ENCODE assay signal across 8 cellular contexts in the genomic region with DNA sequence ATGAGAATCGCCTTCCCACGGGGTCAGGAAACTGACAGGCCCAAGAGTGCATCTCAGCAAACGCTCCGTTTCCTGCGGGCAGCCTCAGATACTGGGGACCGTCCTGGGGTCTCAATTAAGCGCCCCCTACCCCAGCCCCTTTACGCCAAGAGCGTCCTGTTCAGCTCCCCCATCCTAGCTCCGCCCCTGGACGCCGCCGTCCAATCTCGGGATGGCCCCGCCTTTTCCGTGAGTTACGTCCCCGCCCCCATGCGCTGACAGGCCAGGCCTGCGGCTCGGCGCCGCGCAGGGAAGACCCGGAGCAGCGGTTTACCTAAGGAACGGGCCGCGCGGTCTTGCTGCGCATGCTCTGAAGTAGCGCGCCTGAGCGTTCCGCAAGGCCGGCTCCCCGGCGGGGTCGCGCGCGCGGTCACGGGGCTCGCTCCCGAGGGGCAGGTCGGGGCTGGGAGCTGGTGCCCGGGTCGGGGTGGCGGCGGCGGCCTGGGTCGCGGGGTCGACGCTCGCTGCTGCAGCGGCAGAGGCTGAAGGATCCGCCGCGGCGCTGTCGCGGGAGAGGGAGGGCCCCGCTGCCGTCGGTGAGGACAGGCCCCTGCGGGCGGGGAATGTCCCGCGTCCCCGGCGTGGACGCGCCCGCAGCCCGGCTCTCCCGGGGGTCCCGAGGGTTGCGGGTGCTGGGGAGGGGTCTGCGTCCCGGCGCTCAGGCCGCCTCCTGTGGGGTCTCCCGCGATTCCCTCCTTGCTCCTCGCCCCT. TPM values are rescaled to one million over a fixed set of nuclear protein-coding genes. Genes with fewer than 3 reads are reported as not detected.
DNase-seq lines count a peak whose midpoint lies in the region; ATAC-seq, FAIRE-seq and TF ChIP-seq lines count a peak whose summit lies in the region.

A gene with protein sequence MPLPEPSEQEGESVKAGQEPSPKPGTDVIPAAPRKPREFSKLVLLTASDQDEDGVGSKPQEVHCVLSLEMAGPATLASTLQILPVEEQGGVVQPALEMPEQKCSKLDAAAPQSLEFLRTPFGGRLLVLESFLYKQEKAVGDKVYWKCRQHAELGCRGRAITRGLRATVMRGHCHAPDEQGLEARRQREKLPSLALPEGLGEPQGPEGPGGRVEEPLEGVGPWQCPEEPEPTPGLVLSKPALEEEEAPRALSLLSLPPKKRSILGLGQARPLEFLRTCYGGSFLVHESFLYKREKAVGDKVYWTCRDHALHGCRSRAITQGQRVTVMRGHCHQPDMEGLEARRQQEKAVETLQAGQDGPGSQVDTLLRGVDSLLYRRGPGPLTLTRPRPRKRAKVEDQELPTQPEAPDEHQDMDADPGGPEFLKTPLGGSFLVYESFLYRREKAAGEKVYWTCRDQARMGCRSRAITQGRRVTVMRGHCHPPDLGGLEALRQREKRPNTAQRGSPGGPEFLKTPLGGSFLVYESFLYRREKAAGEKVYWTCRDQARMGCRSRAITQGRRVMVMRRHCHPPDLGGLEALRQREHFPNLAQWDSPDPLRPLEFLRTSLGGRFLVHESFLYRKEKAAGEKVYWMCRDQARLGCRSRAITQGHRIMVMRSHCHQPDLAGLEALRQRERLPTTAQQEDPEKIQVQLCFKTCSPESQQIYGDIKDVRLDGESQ (plus strand): TSS at position 352 of the 750 bp plus-strand sequence. CDS start 17,755 bp downstream, outside the sequence.

- H4K20me1 ChIP-seq in astrocyte (ENCODE audit: insufficient read depth, low read length): peaks cover 15% of the 10 kb centered on the region

- H3K4me2 ChIP-seq in astrocyte (ENCODE audit: low read length): peak within 1 kb of the TSS; percentile 99

- TF ChIP-seq CTCF in astrocyte (IDR thresholded peaks at IDR 0.05; ENCODE audit: insufficient read depth, low read depth, low read length) (no peak), uterus (IDR thresholded peaks at IDR 0.05) (peak in 2 of 4 experiments; percentile 30 to 59)

- peaks cover 2% of the 10 kb centered on the region for H3K36me3 Mint-ChIP-seq in astrocyte (ENCODE audit: low read depth, unreplicated experiment)

- H3K36me3 ChIP-seq in astrocyte (ENCODE audit: insufficient read depth, low read length) (peaks cover 4% of the 10 kb centered on the region), uterus (no peaks in the 10 kb centered on the region)

- peak; percentile 74 for DNase-seq in NCI-H2029 treated with DMSO at 0.1 percent for 48 hours (lab: John Stamatoyannopoulos, UW)
- DNase-seq in T-helper 22 cell (ENCODE audit: low read depth): peak; percentile 92
- DNase-seq in astrocyte (ENCODE audit: low read depth): peak; percentile 93
- DNase-seq in right cardiac atrium: peak; percentile 99 to 100 (median 100)
- DNase-seq in putamen (ENCODE audit: low spot score): peak; percentile 97
- peak; percentile 98 to 99 for DNase-seq in uterus

- H3K9ac ChIP-seq in astrocyte (ENCODE audit: low read length): peak within 1 kb of the TSS; percentile 91

- FAIRE-seq in astrocyte (lab: Jason Lieb, UNC): no peak

- H3K27ac Mint-ChIP-seq in astrocyte (ENCODE audit: unreplicated experiment): peak within 1 kb of the TSS; percentile 89

- H3K27me3 Mint-ChIP-seq in astrocyte (ENCODE audit: low read depth, unreplicated experiment): no peaks in the 10 kb centered on the region

- H3K27ac ChIP-seq in astrocyte (ENCODE audit: low read depth, low read length): peak within 1 kb of the TSS; percentile 35
- peak within 1 kb of the TSS; percentile 93 for H3K27ac ChIP-seq in right cardiac atrium (ENCODE audit: low read length)
- peak within 1 kb of the TSS; percentile 84 to 90 for H3K27ac ChIP-seq in uterus

- peak within 1 kb of the TSS; percentile 93 for H2AFZ ChIP-seq in astrocyte (ENCODE audit: low read depth, low read length)

- peak; percentile 71 to 87 for TF ChIP-seq POLR2A in uterus (IDR thresholded peaks at IDR 0.05)

- peaks cover 23% of the 10 kb centered on the region for H3K4me1 Mint-ChIP-seq in astrocyte (ENCODE audit: low read depth, unreplicated experiment)

- under 1% methylated on average over 87 of the region's 87 CpGs for WGBS in right cardiac atrium

- H3K4me1 ChIP-seq in astrocyte (ENCODE audit: insufficient read depth, low read length): peaks cover 24% of the 10 kb centered on the region
- peaks cover 5% of the 10 kb centered on the region for H3K4me1 ChIP-seq in right cardiac atrium (ENCODE audit: control insufficient read depth, insufficient read depth, low read length)
- H3K4me1 ChIP-seq in uterus: no peaks in the 10 kb centered on the region

- intact Hi-C loops in right cardiac atrium (cut with DNase I) (loop anchor here in 2 of 4 donors (5.0 kb wide), 2 partner anchors 39 to 44 kb away; no protein-coding TSS in a partner anchor), uterus (cut with DNase I; ENCODE audit: low total_unique reads) (no loop called here)

- peak within 1 kb of the TSS; percentile 93 for H3K4me3 ChIP-seq in astrocyte (ENCODE audit: insufficient read depth, low read depth, low read length)
- peak within 1 kb of the TSS; percentile 87 for H3K4me3 ChIP-seq in right cardiac atrium (ENCODE audit: low read length)
- H3K4me3 ChIP-seq in uterus: peak within 1 kb of the TSS; percentile 53 to 93

- ATAC-seq in GM18511 (IDR thresholded peaks at IDR 0.05; ENCODE audit: unreplicated experiment) (peak; percentile 93), HG03025 (IDR thresholded peaks at IDR 0.05; ENCODE audit: low FRiP score, unreplicated experiment) (peak; percentile 86), right cardiac atrium (peak; percentile 97 to 98)

- H3K9me3 Mint-ChIP-seq in astrocyte (ENCODE audit: unreplicated experiment): no peaks in the 10 kb centered on the region

- H3K27me3 ChIP-seq in astrocyte (ENCODE audit: insufficient read depth, low read length) (no peaks in the 10 kb centered on the region), right cardiac atrium (ENCODE audit: control insufficient read depth, insufficient read depth) (no peaks in the 10 kb centered on the region), uterus (no peaks in the 10 kb centered on the region)

- H3K4me3 Mint-ChIP-seq in astrocyte (ENCODE audit: unreplicated experiment): peak within 1 kb of the TSS; percentile 95

- H3K79me2 ChIP-seq in astrocyte (ENCODE audit: insufficient read depth, low read length): peaks cover 22% of the 10 kb centered on the region

- H3K9me3 ChIP-seq in astrocyte (ENCODE audit: insufficient read depth, low read depth, low read length) (no peaks in the 10 kb centered on the region), right cardiac atrium (ENCODE audit: control insufficient read depth, low read length) (no peaks in the 10 kb centered on the region), uterus (no peaks in the 10 kb centered on the region)

RNA-seq across cellular contexts. Expression of the gene that starts here (rescaled TPM):
- 53.4 and 58.9 TPM in 2 replicates for total RNA-seq in astrocyte
- total RNA-seq in right cardiac atrium: 10 to 100 TPM; 35.8 to 43.9 (median 36.4) TPM
- 28.9 TPM for polyA plus RNA-seq in right cardiac atrium
- 10 to 100 TPM; 11.5 to 62.3 (median 27.2) TPM for total RNA-seq in uterus

Comparison
In these comparisons a context has a peak if more than half of its experiments do, and no peak if none do; other contexts are left out.
1. Peak in every context shown above with its lines: DNase-seq, ATAC-seq, H3K4me3 ChIP-seq and H3K27ac ChIP-seq.
2. H3K27ac ChIP-seq: peak in every context shown above with its lines; median percentile 93 in right cardiac atrium; 87 in uterus; 35 in astrocyte.